In the genomic region with DNA sequence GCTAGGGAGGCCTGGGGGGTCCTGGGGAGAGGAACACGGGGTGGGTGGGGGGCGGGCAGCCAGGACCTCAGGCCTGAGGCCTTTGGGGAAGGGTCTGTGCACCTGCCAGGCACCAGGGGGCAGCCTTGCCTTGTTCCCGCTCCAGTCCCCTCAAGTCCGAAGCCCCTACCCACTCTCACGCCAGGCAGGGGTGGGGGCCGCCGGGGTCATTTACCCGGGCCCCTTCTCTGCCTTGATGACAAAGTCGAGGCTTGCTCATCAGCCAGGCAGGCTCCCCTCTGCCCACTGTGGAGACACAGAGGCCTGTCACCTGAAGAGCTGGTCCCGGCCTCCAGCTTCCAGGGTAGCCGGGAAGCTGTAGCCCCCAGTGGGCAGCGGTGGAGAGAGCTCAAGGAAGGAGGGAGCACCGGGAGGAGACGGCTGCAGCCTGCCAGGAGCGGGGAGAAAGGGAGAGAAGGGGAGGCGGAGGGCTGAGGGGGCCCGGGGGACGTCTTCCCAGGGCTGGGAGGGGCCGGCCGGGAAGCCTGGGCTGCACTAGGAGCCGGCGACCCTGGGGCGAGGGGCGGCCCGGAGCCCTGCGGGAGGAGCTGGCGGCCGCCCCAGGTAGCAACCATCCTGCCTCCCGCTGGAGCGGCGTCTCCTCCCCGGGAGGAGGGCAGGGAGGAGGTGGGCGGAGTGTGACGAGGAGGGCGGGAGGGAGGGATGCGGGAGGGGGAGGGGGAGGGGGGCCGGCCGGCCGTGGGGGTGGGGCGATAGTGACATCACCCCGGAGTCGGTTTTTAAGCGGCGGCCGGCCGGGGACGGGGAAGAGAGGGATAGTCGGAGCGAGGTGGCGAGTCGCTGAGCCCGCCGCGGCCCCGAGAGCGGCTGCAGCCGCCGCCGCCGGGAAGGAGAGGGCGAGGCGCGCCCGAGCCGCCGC, we compare ENCODE assay signal across 8 cellular contexts. TPM values are rescaled to one million over a fixed set of nuclear protein-coding genes. Genes with fewer than 3 reads are reported as not detected.
DNase-seq lines count a peak whose midpoint lies in the region; ATAC-seq and TF ChIP-seq lines count a peak whose summit lies in the region.

A gene (plus strand): TSS at position 806 of the 919 bp plus-strand sequence. CDS start 649 bp downstream, outside the sequence.

- H2AFZ ChIP-seq in osteoblast (ENCODE audit: low read length), result no peak within 1 kb of the TSS

- no peak for DNase-seq in AG09309 (ENCODE audit: low read depth)
- DNase-seq in GM20000 (ENCODE audit: low spot score), result peak; percentile 72
- DNase-seq in NCI-H82 (lab: John Stamatoyannopoulos, UW), result peak; percentile 84
- DNase-seq in activated naive CD4-positive, alpha-beta T cell treated with anti-CD3 and anti-CD28 coated beads, Interleukin-2, amount 10 ng/mL, durations not matched to agents 7 days and 5 days, result peak; percentile 57
- DNase-seq in glomerular visceral epithelial cell (ENCODE audit: extremely low spot score), result peak; percentile 77
- DNase-seq in osteoblast (ENCODE audit: insufficient read length, low spot score, missing footprints), result peak; percentile 98
- DNase-seq in GOT3 (lab: John Stamatoyannopoulos, UW), result no peak

- ATAC-seq in GM18861 (IDR thresholded peaks at IDR 0.05; ENCODE audit: unreplicated experiment), result no peak

- no peaks in the 10 kb centered on the region for H3K9me3 ChIP-seq in osteoblast (ENCODE audit: low read depth, low read length)

- H3K27me3 ChIP-seq in osteoblast (ENCODE audit: insufficient read depth, low read length), result no peaks in the 10 kb centered on the region

- peaks cover 3% of the 10 kb centered on the region for H3K79me2 ChIP-seq in osteoblast (ENCODE audit: insufficient read depth, low read length)

- no peaks in the 10 kb centered on the region for H3K36me3 Mint-ChIP-seq in activated naive CD4-positive, alpha-beta T cell treated with anti-CD3 and anti-CD28 coated beads, Interleukin-2, amount 10 ng/mL, durations not matched to agents 7 days and 5 days

- peak within 1 kb of the TSS; percentile 32 for H3K4me3 ChIP-seq in AG09309 (ENCODE audit: control insufficient read depth, low read depth, low read length)
- peak within 1 kb of the TSS; percentile 62 for H3K4me3 ChIP-seq in osteoblast (ENCODE audit: insufficient read depth, low read length)

- peaks cover 12% of the 10 kb centered on the region for H4K20me1 ChIP-seq in osteoblast (ENCODE audit: insufficient read depth, low read length)

- H3K4me2 ChIP-seq in osteoblast (ENCODE audit: insufficient read depth, low read length), result peak within 1 kb of the TSS; percentile 48

- no peaks in the 10 kb centered on the region for H3K36me3 ChIP-seq in osteoblast (ENCODE audit: insufficient read depth, low read length)

- peak within 1 kb of the TSS; percentile 77 for H3K4me3 Mint-ChIP-seq in activated naive CD4-positive, alpha-beta T cell treated with anti-CD3 and anti-CD28 coated beads, Interleukin-2, amount 10 ng/mL, durations not matched to agents 7 days and 5 days

- no peak within 1 kb of the TSS for H3K27ac ChIP-seq in osteoblast (ENCODE audit: low read depth, low read length)

- H3K9me3 Mint-ChIP-seq in activated naive CD4-positive, alpha-beta T cell treated with anti-CD3 and anti-CD28 coated beads, Interleukin-2, amount 10 ng/mL, durations not matched to agents 7 days and 5 days, result no peaks in the 10 kb centered on the region

- no peak for TF ChIP-seq CTCF in AG09309 (IDR thresholded peaks at IDR 0.05; ENCODE audit: control insufficient read depth, insufficient read depth, low read depth, low read length, missing control alignments)
- TF ChIP-seq CTCF in GM20000 (IDR thresholded peaks at IDR 0.05; ENCODE audit: extremely low read depth, missing control alignments), result no peak
- no peak for TF ChIP-seq CTCF in osteoblast (IDR thresholded peaks at IDR 0.05; ENCODE audit: extremely low read depth, low read depth, low read length)

- H3K27me3 Mint-ChIP-seq in activated naive CD4-positive, alpha-beta T cell treated with anti-CD3 and anti-CD28 coated beads, Interleukin-2, amount 10 ng/mL, durations not matched to agents 7 days and 5 days, result peaks cover 68% of the 10 kb centered on the region

- CTCF ChIA-PET in activated naive CD4-positive, alpha-beta T cell treated with anti-CD3 and anti-CD28 coated beads, Interleukin-2, amount 10 ng/mL, durations not matched to agents 7 days and 5 days (lab: Charles Lee), result interaction anchor here (0.6 to 1.7 kb wide), 5 partner anchors 16 to 197 kb away, joined by 3 to 5 read pairs (median 4); no protein-coding TSS in a partner anchor

- no peaks in the 10 kb centered on the region for H3K4me1 ChIP-seq in osteoblast (ENCODE audit: insufficient read depth, low read length)

- peaks cover 2% of the 10 kb centered on the region for H3K4me1 Mint-ChIP-seq in activated naive CD4-positive, alpha-beta T cell treated with anti-CD3 and anti-CD28 coated beads, Interleukin-2, amount 10 ng/mL, durations not matched to agents 7 days and 5 days

- H3K27ac Mint-ChIP-seq in activated naive CD4-positive, alpha-beta T cell treated with anti-CD3 and anti-CD28 coated beads, Interleukin-2, amount 10 ng/mL, durations not matched to agents 7 days and 5 days, result no peak within 1 kb of the TSS

RNA-seq across cellular contexts. Expression of the gene that starts here (rescaled TPM):
- 15.3 and 19.5 TPM in 2 replicates for total RNA-seq in osteoblast

Comparison
In these comparisons a context has a peak if more than half of its experiments do, and no peak if none do; other contexts are left out.
1. DNase-seq: peak in GM20000 (single experiment), NCI-H82 (single experiment), activated naive CD4-positive, alpha-beta T cell treated with anti-CD3 and anti-CD28 coated beads, Interleukin-2, amount 10 ng/mL, durations not matched to agents 7 days and 5 days (single experiment), glomerular visceral epithelial cell (single experiment) and osteoblast (single experiment); none in AG09309 (single experiment) and GOT3 (single experiment).